Comparison of ENCODE assay signal across 30 cellular contexts in the genomic region with DNA sequence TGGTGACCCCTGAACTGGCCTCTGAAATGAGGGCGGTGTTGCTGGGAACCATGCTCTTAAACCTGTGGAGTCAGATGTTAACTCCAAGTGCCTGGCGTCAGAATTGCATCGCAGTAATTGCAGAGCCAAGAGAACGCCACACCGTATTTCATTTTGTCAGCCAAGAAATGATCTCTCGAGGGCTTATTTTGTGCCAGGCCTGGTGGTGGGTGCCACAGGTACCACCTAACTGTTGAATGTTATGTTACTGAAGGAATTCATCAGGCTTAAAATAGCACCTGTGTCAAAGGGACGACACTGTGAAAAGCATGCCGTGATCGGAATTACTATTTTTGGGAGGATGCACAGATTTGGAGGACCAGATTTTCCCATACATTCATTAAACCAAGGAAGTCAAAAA.
"Had no signal": no experiment of that assay in that cellular context is flagged by ENCODE, and none has a peak within 500 bp of the region (broad histone marks: within the 10 kb centered on the region; RNA-seq: fewer than 3 reads in every experiment).

No MANE protein-coding gene starts in this region.

- H3K4me3 ChIP-seq: adrenal gland, ascending aorta, body of pancreas, breast epithelium, cardiac muscle cell had no signal

- H3K4me1 ChIP-seq: adrenal gland, ascending aorta, body of pancreas, breast epithelium had no signal

- H3K36me3 ChIP-seq: adrenal gland, ascending aorta, brain microvascular endothelial cell, breast epithelium, cardiac muscle cell had no signal

- H3K27ac ChIP-seq: adrenal gland, ascending aorta, body of pancreas, brain microvascular endothelial cell, breast epithelium, cardiac muscle cell had no signal

- H3K9me3 ChIP-seq: adrenal gland, ascending aorta, body of pancreas had no signal

- DNase-seq: activated effector memory CD4-positive, alpha-beta T cell treated with anti-CD3 and anti-CD28 coated beads, Interleukin-2, amount 50 U/mL, for 16 hours; activated effector memory CD4-positive, alpha-beta T cell treated with Interleukin-2 at 50 U/mL for 16 hours; activated gamma-delta T cell; activated gamma-delta T cell treated with Interleukin-2 at 50 U/mL for 16 hours; activated naive CD4-positive, alpha-beta T cell; activated naive CD4-positive, alpha-beta T cell treated with anti-CD3 and anti-CD28 coated beads for 36 hours; activated naive CD4-positive, alpha-beta T cell treated with anti-CD3 and anti-CD28 coated beads, Interleukin-2, amount 10 ng/mL, durations not matched to agents 7 days and 5 days; activated naive CD4-positive, alpha-beta T cell treated with anti-CD3 and anti-CD28 coated beads, Interleukin-2, amount 50 U/mL, for 16 hours; activated naive CD4-positive, alpha-beta T cell treated with Interleukin-2 at 50 U/mL for 16 hours; activated naive CD8-positive, alpha-beta T cell treated with anti-CD3 and anti-CD28 coated beads for 36 hours; activated naive CD8-positive, alpha-beta T cell treated with anti-CD3 and anti-CD28 coated beads, Interleukin-2, amount 10 ng/mL, durations not matched to agents 7 days and 5 days; activated naive CD8-positive, alpha-beta T cell treated with anti-CD3 and anti-CD28 coated beads, Interleukin-2, amount 50 U/mL, for 24 hours; activated T-cell treated with anti-CD3 and anti-CD28 coated beads, Interleukin-2, amount 50 U/mL, for 24 hours; activated T-cell treated with anti-CD3 and anti-CD28 coated beads, Interleukin-2, amount 50 U/mL, for 4 hours; activated T-cell treated with anti-CD3 and anti-CD28 coated beads, Interleukin-2, amount 50 U/mL, for 48 hours; activated T-cell treated with anti-CD3 and anti-CD28 coated beads, Interleukin-2, amount 50 U/mL, for 72 hours; adrenal gland; amniotic stem cell; amygdala; anterior cingulate cortex; aorta; body of pancreas; brain microvascular endothelial cell; caudate nucleus; central memory CD4-positive, alpha-beta T cell; cerebellar nuclear complex had no signal

- FAIRE-seq: astrocyte had no signal
